Comparison of ENCODE assay signal across 1 cellular context in genomic region chr9:4048441-4048840, GRCh38.
TF ChIP-seq lines count a peak whose summit lies in the region.

No MANE protein-coding gene starts in this region.

TF ChIP-seq in HCT116, 20 proteins besides CTCF, POLR2A, EP300 and RAD21 (continued from another document):
- TF ChIP-seq POLR2AphosphoS5 (IDR thresholded peaks at IDR 0.05; ENCODE audit: low read depth, low read length): no peak
- no peak for TF ChIP-seq ZFX (IDR thresholded peaks at IDR 0.05)
- no peak for TF ChIP-seq SRF (IDR thresholded peaks at IDR 0.05; ENCODE audit: low read depth)
- TF ChIP-seq TCF7L2 (IDR thresholded peaks at IDR 0.05; ENCODE audit: borderline replicate concordance, extremely low read depth, insufficient read depth, insufficient read length): no peak
- TF ChIP-seq SP1 (IDR thresholded peaks at IDR 0.05; ENCODE audit: low read depth): no peak
TF ChIP-seq in HCT116: peak in this region for 0.
